ENCODE assay signal across 1 cellular context in the genomic region with DNA sequence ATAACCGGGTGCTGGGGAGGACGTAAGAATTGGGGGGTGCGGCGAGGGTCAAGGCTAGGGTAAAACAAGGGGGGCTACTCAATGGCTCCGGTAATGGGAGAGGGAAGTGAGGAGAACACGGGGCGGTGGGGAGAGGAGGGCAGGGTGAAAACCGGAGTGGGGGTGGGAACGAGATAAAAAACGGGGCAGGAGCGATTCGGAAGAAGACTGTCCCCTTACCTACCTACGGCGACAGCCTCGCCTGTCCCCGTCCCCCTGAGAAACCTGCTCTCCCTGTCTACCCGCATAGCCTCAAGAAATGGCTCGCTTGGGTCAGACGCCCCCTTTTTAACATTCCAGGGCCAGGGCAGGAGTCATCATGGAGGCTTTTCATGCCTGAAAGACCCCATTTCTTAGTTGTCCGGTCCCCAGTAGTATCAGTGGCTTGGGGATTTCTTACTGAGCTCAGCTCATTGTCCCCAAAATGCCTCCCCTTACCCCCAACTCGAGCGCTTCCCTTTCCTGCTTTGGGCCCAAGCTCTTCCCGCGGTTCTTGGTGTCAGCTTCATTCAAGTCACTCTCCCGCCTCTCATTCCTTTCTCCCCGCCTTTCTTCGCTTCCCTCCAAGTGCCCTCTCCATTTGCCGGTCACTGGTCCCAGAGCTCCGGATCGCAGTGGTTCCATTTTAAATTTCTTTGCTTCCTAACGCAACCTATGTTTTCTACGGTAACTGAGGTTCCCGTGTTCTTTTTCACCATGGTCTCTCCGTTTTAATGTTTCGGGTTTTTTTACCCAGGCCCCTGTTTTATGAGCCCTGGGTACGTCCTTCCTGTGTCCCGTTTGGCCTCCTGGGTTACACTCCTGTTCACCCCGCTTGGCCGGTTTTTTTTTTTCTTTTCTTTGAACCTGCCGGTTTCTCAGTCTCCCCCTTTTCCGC.
A peak's percentile ranks its signal among the peaks of the same experiment; 100 is the strongest.
TF ChIP-seq lines count a peak whose summit lies in the region.

No MANE protein-coding gene starts in this region.

TF ChIP-seq in WTC11, 78 proteins besides CTCF, POLR2A, EP300 and RAD21 (continued from another document):
- TF ChIP-seq, protein P1, sequence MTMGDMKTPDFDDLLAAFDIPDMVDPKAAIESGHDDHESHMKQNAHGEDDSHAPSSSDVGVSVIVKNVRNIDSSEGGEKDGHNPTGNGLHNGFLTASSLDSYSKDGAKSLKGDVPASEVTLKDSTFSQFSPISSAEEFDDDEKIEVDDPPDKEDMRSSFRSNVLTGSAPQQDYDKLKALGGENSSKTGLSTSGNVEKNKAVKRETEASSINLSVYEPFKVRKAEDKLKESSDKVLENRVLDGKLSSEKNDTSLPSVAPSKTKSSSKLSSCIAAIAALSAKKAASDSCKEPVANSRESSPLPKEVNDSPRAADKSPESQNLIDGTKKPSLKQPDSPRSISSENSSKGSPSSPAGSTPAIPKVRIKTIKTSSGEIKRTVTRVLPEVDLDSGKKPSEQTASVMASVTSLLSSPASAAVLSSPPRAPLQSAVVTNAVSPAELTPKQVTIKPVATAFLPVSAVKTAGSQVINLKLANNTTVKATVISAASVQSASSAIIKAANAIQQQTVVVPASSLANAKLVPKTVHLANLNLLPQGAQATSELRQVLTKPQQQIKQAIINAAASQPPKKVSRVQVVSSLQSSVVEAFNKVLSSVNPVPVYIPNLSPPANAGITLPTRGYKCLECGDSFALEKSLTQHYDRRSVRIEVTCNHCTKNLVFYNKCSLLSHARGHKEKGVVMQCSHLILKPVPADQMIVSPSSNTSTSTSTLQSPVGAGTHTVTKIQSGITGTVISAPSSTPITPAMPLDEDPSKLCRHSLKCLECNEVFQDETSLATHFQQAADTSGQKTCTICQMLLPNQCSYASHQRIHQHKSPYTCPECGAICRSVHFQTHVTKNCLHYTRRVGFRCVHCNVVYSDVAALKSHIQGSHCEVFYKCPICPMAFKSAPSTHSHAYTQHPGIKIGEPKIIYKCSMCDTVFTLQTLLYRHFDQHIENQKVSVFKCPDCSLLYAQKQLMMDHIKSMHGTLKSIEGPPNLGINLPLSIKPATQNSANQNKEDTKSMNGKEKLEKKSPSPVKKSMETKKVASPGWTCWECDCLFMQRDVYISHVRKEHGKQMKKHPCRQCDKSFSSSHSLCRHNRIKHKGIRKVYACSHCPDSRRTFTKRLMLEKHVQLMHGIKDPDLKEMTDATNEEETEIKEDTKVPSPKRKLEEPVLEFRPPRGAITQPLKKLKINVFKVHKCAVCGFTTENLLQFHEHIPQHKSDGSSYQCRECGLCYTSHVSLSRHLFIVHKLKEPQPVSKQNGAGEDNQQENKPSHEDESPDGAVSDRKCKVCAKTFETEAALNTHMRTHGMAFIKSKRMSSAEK (CRISPR knock-in tag; IDR thresholded peaks at IDR 0.05; ENCODE audit: borderline replicate concordance): no peak
- TF ChIP-seq ZBTB21 (CRISPR knock-in tag; IDR thresholded peaks at IDR 0.05; ENCODE audit: borderline replicate concordance) (no peak), KAT7 (CRISPR knock-in tag; IDR thresholded peaks at IDR 0.05; ENCODE audit: borderline replicate concordance) (0 out of 2 replicates have a peak, but pooled peaks have one; percentile 22), TEAD1 (CRISPR knock-in tag; IDR thresholded peaks at IDR 0.05) (0 out of 2 replicates have a peak, but pooled peaks have one; percentile 32), ZNF423 (CRISPR knock-in tag; IDR thresholded peaks at IDR 0.05) (no peak), SMAD3 (CRISPR knock-in tag; IDR thresholded peaks at IDR 0.05; ENCODE audit: borderline replicate concordance) (no peak), CREB1 (CRISPR knock-in tag; IDR thresholded peaks at IDR 0.05) (no peak)
